ENCODE assay signal across 8 cellular contexts in the genomic region with DNA sequence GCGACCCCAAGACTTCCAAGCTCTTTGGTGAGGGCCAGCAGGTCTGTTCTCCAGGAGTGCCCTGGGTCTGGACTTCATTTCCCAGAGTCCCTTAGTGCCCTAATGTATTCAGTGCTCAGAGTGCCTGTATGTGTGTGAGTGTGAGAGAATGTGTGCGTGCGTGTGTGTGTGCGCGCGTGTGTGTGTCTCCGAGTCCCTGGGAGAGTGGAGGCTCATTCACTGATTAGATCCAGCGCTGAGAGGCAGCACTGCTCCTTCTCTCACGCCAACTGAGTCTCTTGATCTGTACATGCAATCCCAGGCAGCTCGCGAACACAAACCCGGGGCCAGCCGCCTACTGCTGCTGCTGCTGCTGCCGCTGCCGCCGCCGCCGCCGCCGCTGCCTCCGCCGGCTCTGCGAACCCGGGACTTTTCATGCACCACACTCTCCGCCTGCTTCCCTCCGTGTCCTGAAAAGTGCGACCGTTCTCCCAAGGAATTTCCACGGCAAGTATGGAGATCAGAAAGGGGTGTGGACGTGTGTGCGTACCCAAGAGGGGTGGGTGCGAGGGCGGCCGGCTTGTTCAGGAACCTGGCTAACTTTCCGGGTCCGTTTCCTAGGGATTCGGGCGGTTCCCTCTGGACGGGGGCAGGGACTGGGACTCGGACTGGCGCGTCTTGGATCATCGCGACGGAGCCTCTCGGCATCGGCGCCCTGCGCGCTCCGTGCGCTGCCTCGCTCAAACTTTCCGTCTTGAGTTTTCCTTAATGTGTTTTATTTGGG. TPM values are rescaled to one million over a fixed set of nuclear protein-coding genes. Genes with fewer than 3 reads are reported as not detected.
DNase-seq lines count a peak whose midpoint lies in the region; ATAC-seq, FAIRE-seq and TF ChIP-seq lines count a peak whose summit lies in the region.

A gene (plus strand): TSS at position 215 of the 763 bp plus-strand sequence.

- H3K9me3 ChIP-seq in CD4-positive, CD25-positive, alpha-beta regulatory T cell (ENCODE audit: control insufficient read depth in 2 of 2, low read length in 2 of 2), result no peaks in the 10 kb centered on the region
- H3K9me3 ChIP-seq in right atrium auricular region (no peaks in the 10 kb centered on the region), pancreas (no peaks in the 10 kb centered on the region)

- H3K27ac Mint-ChIP-seq in CD4-positive, CD25-positive, alpha-beta regulatory T cell, result peak within 1 kb of the TSS in 1 of 3 donors; percentile 43

- H3K27ac ChIP-seq in CD4-positive, CD25-positive, alpha-beta regulatory T cell (ENCODE audit: insufficient read depth, low read length, poor library complexity, severe bottlenecking), result no peak within 1 kb of the TSS
- H3K27ac ChIP-seq in right atrium auricular region (peak within 1 kb of the TSS; percentile 28 to 47), pancreas (no peak within 1 kb of the TSS)

- FAIRE-seq in RCC 7860 (lab: Jason Lieb, UNC), result peak; percentile 56
- no peak for FAIRE-seq in pancreas (lab: Jason Lieb, UNC)

- peaks cover 0 to 39% (median 15%) of the 10 kb centered on the region in 4 donors for H3K4me1 Mint-ChIP-seq in CD4-positive, CD25-positive, alpha-beta regulatory T cell

- peaks cover 0 to 7% (median 0%) of the 10 kb centered on the region in 7 donors for H3K9me3 Mint-ChIP-seq in CD4-positive, CD25-positive, alpha-beta regulatory T cell

- WGBS in pancreas, 2 donors, result 1 to 2% methylated on average over 54 of the region's 54 CpGs

- no peaks in the 10 kb centered on the region for H3K36me3 ChIP-seq in CD4-positive, CD25-positive, alpha-beta regulatory T cell (ENCODE audit: control insufficient read depth, insufficient read depth, low read length)
- H3K36me3 ChIP-seq in right atrium auricular region, result no peaks in the 10 kb centered on the region
- no peaks in the 10 kb centered on the region for H3K36me3 ChIP-seq in pancreas

- H3K4me3 Mint-ChIP-seq in CD4-positive, CD25-positive, alpha-beta regulatory T cell, result peak within 1 kb of the TSS; percentile 69 to 93 (median 88)

- H3K36me3 Mint-ChIP-seq in CD4-positive, CD25-positive, alpha-beta regulatory T cell, result no peaks in the 10 kb centered on the region

- in situ Hi-C loops in GM13977 (cut with MboI; ENCODE audit: low pct_unique_long_range_greater_than_20kb, low sequenced_read_pairs, unreplicated experiment), result no loop called here

- intact Hi-C loops in pancreas (cut with DNase I), result no loop called here

- TF ChIP-seq CTCF in right atrium auricular region (IDR thresholded peaks at IDR 0.05), result peak in 1 of 2 donors; percentile 14
- TF ChIP-seq CTCF in pancreas (IDR thresholded peaks at IDR 0.05), result no peak
- no peak for TF ChIP-seq CTCF in GM13977 (IDR thresholded peaks at IDR 0.05; ENCODE audit: extremely low read depth, insufficient read depth, missing control alignments)

- peaks cover 59% of the 10 kb centered on the region for H3K27me3 Mint-ChIP-seq in CD4-positive, CD25-positive, alpha-beta regulatory T cell

- peak in 2 of 3 donors; percentile 41 to 65 for DNase-seq in CD4-positive, CD25-positive, alpha-beta regulatory T cell
- DNase-seq in HuH-7.5 (ENCODE audit: low spot score) (peak; percentile 48), RCC 7860 (ENCODE audit: low spot score) (peak; percentile 84), anterior cingulate cortex (lab: John Stamatoyannopoulos, UW) (peak in 55 of 58 donors; percentile 45 to 94 (median 81)), right atrium auricular region (ENCODE audit: low spot score) (peak; percentile 62), pancreas (peak in 4 of 6 donors; percentile 33 to 76 (median 64)), GM13977 (ENCODE audit: low spot score) (no peak)

- ATAC-seq in CD4-positive, CD25-positive, alpha-beta regulatory T cell (ENCODE audit: low read depth in 2 of 2), result peak; percentile 28 to 37
- peak; percentile 57 to 78 (median 76) for ATAC-seq in pancreas
- no peak for ATAC-seq in GM21786 (IDR thresholded peaks at IDR 0.05; ENCODE audit: unreplicated experiment)

- peaks cover 44% of the 10 kb centered on the region for H3K27me3 ChIP-seq in CD4-positive, CD25-positive, alpha-beta regulatory T cell (ENCODE audit: control insufficient read depth, insufficient read depth, low read length)
- H3K27me3 ChIP-seq in right atrium auricular region (peaks cover 23 to 40% of the 10 kb centered on the region in 2 donors), pancreas (peaks cover 15 to 54% (median 20%) of the 10 kb centered on the region in 4 donors)

- H3K4me1 ChIP-seq in CD4-positive, CD25-positive, alpha-beta regulatory T cell (ENCODE audit: control insufficient read depth, insufficient read depth, low read length, poor library complexity, severe bottlenecking), result peaks cover 44% of the 10 kb centered on the region
- peaks cover 0 to 37% of the 10 kb centered on the region in 2 donors for H3K4me1 ChIP-seq in right atrium auricular region
- peaks cover 8 to 17% (median 8%) of the 10 kb centered on the region in 3 donors for H3K4me1 ChIP-seq in pancreas

- peak within 1 kb of the TSS; percentile 57 for H3K4me3 ChIP-seq in CD4-positive, CD25-positive, alpha-beta regulatory T cell (ENCODE audit: low read depth, low read length)
- H3K4me3 ChIP-seq in right atrium auricular region (peak within 1 kb of the TSS; percentile 27 to 52), pancreas (peak within 1 kb of the TSS; percentile 20 to 39 (median 32))

RNA-seq across cellular contexts. Expression of the gene that starts here (rescaled TPM):
- total RNA-seq in CD4-positive, CD25-positive, alpha-beta regulatory T cell, result 94.8 TPM
- polyA plus RNA-seq in CD4-positive, CD25-positive, alpha-beta regulatory T cell, result 10 to 100 TPM; 73.2 to 85.5 (median 81.1) TPM
- total RNA-seq in right atrium auricular region, result 10 to 100 TPM; 76.1 to 91.6 TPM
- 10 to 100 TPM; 22.3 to 43.2 (median 29.2) TPM for total RNA-seq in pancreas
- polyA plus RNA-seq in pancreas, result 10 to 100 TPM; 34.4 to 43.0 TPM

Comparison
In these comparisons a context has a peak if more than half of its experiments do, and no peak if none do; other contexts are left out.
1. H3K27ac ChIP-seq: peak in right atrium auricular region (2 of 2); none in CD4-positive, CD25-positive, alpha-beta regulatory T cell (single experiment) and pancreas (0 of 4).
2. Peak in every context shown above with its lines, with median percentiles within 50 percentile points of each other: H3K4me3 ChIP-seq.